ENCODE assay signal across 15 cellular contexts in the genomic region with DNA sequence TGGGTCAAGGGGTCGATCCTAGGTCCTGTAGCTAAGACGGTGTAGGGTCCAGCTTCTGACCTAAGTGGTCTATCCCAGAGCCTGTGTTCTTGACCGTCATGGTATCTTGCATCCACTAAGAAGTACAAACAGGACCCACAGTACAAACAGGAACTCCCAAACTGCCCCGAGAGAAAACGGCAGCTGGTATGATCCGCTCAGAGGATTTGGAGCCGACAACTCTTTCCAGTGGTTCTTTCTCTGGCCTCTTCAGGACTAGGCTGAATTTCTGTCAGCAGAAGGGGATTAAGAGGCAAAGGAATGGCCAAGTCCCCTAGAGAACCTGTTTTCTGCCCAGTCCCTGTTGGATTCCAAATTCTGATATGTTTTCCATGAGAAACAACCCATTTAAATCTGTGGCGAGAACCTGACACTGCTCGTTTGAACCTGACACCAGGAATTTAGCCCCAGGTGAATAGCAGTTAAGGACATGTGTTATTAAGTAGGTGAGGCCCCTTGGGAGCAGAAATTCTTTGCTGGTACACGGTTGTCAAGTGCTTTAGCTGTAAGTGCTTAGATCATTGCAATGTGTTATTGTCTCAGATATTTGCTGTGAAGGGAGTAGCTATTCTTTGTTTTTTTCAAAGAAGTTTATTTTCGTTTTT. TPM values are rescaled to one million over a fixed set of nuclear protein-coding genes. Genes with fewer than 3 reads are reported as not detected.
DNase-seq lines count a peak whose midpoint lies in the region; ATAC-seq and TF ChIP-seq lines count a peak whose summit lies in the region.
"Had no signal": no experiment of that assay in that cellular context is flagged by ENCODE, and none has a peak within 500 bp of the region (broad histone marks: within the 10 kb centered on the region; RNA-seq: fewer than 3 reads in every experiment).

No MANE protein-coding gene starts in this region.

- ATAC-seq in GM23338 (peak; percentile 53), HG02571 (IDR thresholded peaks at IDR 0.05; ENCODE audit: unreplicated experiment) (no peak)
- ATAC-seq: activated naive CD4-positive, alpha-beta T cell treated with anti-CD3 and anti-CD28 coated beads, Interleukin-2, amount 50 U/mL, for 72 hours had no signal

- no peaks in the 10 kb centered on the region for H3F3A ChIP-seq in GM23338 (replicated peaks; ENCODE audit: low read depth)

- H4K20me1 ChIP-seq in GM23338 (replicated peaks; ENCODE audit: insufficient read depth) = no peaks in the 10 kb centered on the region

- peaks cover 26% of the 10 kb centered on the region for H3K4me1 ChIP-seq in GM23338 (ENCODE audit: insufficient read depth)
- peaks cover 0 to 48% (median 21%) of the 10 kb centered on the region in 3 donors for H3K4me1 ChIP-seq in esophagus squamous epithelium
- peaks cover 14 to 17% of the 10 kb centered on the region in 2 experiments for H3K4me1 ChIP-seq in neutrophil (ENCODE audit: control insufficient read depth in 1 of 2, insufficient read depth in 1 of 2, low read depth in 1 of 2, low read length in 1 of 2)
- H3K4me1 ChIP-seq: SJSA1 had no signal

- H3K4me1 Mint-ChIP-seq in GM23338 = peaks cover 51% of the 10 kb centered on the region
- H3K4me1 Mint-ChIP-seq in activated naive CD4-positive, alpha-beta T cell treated with anti-CD3 and anti-CD28 coated beads, Interleukin-2, amount 10 ng/mL, durations not matched to agents 7 days and 5 days = no peaks in the 10 kb centered on the region

- H3K36me3 ChIP-seq in GM23338 (ENCODE audit: insufficient read depth) (no peaks in the 10 kb centered on the region), esophagus squamous epithelium (no peaks in the 10 kb centered on the region), neutrophil (peaks cover 42% of the 10 kb centered on the region)

- CTCF ChIA-PET in activated naive CD4-positive, alpha-beta T cell treated with anti-CD3 and anti-CD28 coated beads, Interleukin-2, amount 10 ng/mL, durations not matched to agents 7 days and 5 days (lab: Charles Lee) = interaction anchor here (0.6 kb wide), 1 partner anchor 101 kb away, joined by 3 read pairs; no protein-coding TSS in a partner anchor

- WGBS in esophagus squamous epithelium, 2 donors = 37 to 39% methylated on average over 9 to 10 of the region's 11 CpGs

- no peaks in the 10 kb centered on the region; the same call in 2 of the 3 replicates for H3K36me3 Mint-ChIP-seq in GM23338 (ENCODE audit: low read depth)
- H3K36me3 Mint-ChIP-seq in activated naive CD4-positive, alpha-beta T cell treated with anti-CD3 and anti-CD28 coated beads, Interleukin-2, amount 10 ng/mL, durations not matched to agents 7 days and 5 days = no peaks in the 10 kb centered on the region
- H3K36me3 Mint-ChIP-seq: activated naive CD4-positive, alpha-beta T cell treated with anti-CD3 and anti-CD28 coated beads, Interleukin-2, amount 50 U/mL, for 72 hours had no signal

- H3K27me3 ChIP-seq in GM23338 (ENCODE audit: insufficient read depth) = no peaks in the 10 kb centered on the region
- H3K27me3 ChIP-seq in esophagus squamous epithelium = no peaks in the 10 kb centered on the region
- no peaks in the 10 kb centered on the region for H3K27me3 ChIP-seq in neutrophil
- H3K27me3 ChIP-seq: dorsolateral prefrontal cortex, SJSA1 had no signal

- TF ChIP-seq POLR2A in esophagus squamous epithelium (IDR thresholded peaks at IDR 0.05) = no peak

- intact Hi-C loops in esophagus squamous epithelium (cut with DNase I) = no loop called here

- peaks cover 14% of the 10 kb centered on the region for H3K27me3 Mint-ChIP-seq in GM23338 (ENCODE audit: insufficient read depth, low read depth, poor library complexity)
- peaks cover 6% of the 10 kb centered on the region for H3K27me3 Mint-ChIP-seq in activated naive CD4-positive, alpha-beta T cell treated with anti-CD3 and anti-CD28 coated beads, Interleukin-2, amount 10 ng/mL, durations not matched to agents 7 days and 5 days

- H3K27ac Mint-ChIP-seq in GM23338 = peak overlapping the region; percentile 74
- H3K27ac Mint-ChIP-seq in activated naive CD4-positive, alpha-beta T cell treated with anti-CD3 and anti-CD28 coated beads, Interleukin-2, amount 10 ng/mL, durations not matched to agents 7 days and 5 days = no peak overlapping the region
- H3K27ac Mint-ChIP-seq: activated naive CD4-positive, alpha-beta T cell treated with anti-CD3 and anti-CD28 coated beads, Interleukin-2, amount 50 U/mL, for 72 hours had no signal

- H3K9me3 ChIP-seq in esophagus squamous epithelium (no peaks in the 10 kb centered on the region), neutrophil (no peaks in the 10 kb centered on the region)
- H3K9me3 ChIP-seq: SJSA1 had no signal

- H3K4me2 ChIP-seq in GM23338 = peak overlapping the region; percentile 61

- no peak for TF ChIP-seq CTCF in GM23338 (conservative IDR thresholded peaks at IDR 0.05; ENCODE audit: low read depth in 2 of 2)
- TF ChIP-seq CTCF in esophagus squamous epithelium (IDR thresholded peaks at IDR 0.05) = no peak
- no peak for TF ChIP-seq CTCF in neutrophil (IDR thresholded peaks at IDR 0.05)

- no peaks in the 10 kb centered on the region; the same call in 2 of the 3 replicates for H3K9me3 Mint-ChIP-seq in GM23338
- H3K9me3 Mint-ChIP-seq in activated naive CD4-positive, alpha-beta T cell treated with anti-CD3 and anti-CD28 coated beads, Interleukin-2, amount 10 ng/mL, durations not matched to agents 7 days and 5 days = no peaks in the 10 kb centered on the region
- H3K9me3 Mint-ChIP-seq: activated naive CD4-positive, alpha-beta T cell treated with anti-CD3 and anti-CD28 coated beads, Interleukin-2, amount 50 U/mL, for 72 hours had no signal

- DNase-seq in GM23338 (ENCODE audit: low spot score) = peak; percentile 88
- peak; percentile 99 for DNase-seq in NCI-H69 (lab: John Stamatoyannopoulos, UW)
- DNase-seq in esophagus squamous epithelium (lab: John Stamatoyannopoulos, UW) = no peak
- no peak for DNase-seq in HuH-7 (ENCODE audit: low spot score)
- no peak for DNase-seq in NCI-H1092 treated with DMSO at 0.1 percent for 48 hours (lab: John Stamatoyannopoulos, UW)
- DNase-seq in activated naive CD4-positive, alpha-beta T cell treated with anti-CD3 and anti-CD28 coated beads, Interleukin-2, amount 10 ng/mL, durations not matched to agents 7 days and 5 days = no peak
- DNase-seq: activated CD4-positive, CD25-positive, alpha-beta regulatory T cell treated with anti-CD3 and anti-CD28 coated beads, Interleukin-2, amount 50 U/mL, for 72 hours; dorsolateral prefrontal cortex; NCI-H1694 treated with DMSO at 0.1 percent for 48 hours had no signal

- H3K79me2 ChIP-seq in GM23338 (replicated peaks; ENCODE audit: insufficient read depth) = no peaks in the 10 kb centered on the region

- no peak overlapping the region for H2AFZ ChIP-seq in GM23338

- H3K9me2 ChIP-seq in GM23338 (ENCODE audit: insufficient read depth) = no peaks in the 10 kb centered on the region; the same call in 1 of the 2 replicates

- peak overlapping the region; percentile 33 for H3K4me3 Mint-ChIP-seq in GM23338
- H3K4me3 Mint-ChIP-seq in activated naive CD4-positive, alpha-beta T cell treated with anti-CD3 and anti-CD28 coated beads, Interleukin-2, amount 10 ng/mL, durations not matched to agents 7 days and 5 days = no peak overlapping the region

- H3K27ac ChIP-seq in GM23338 (ENCODE audit: low read depth) = peak overlapping the region; percentile 84
- H3K27ac ChIP-seq in esophagus squamous epithelium = peak overlapping the region; percentile 53 to 79 (median 68)
- H3K27ac ChIP-seq in neutrophil = peak overlapping the region; percentile 95
- H3K27ac ChIP-seq: C4-2B, HL-60, SJSA1 had no signal

- H3K4me3 ChIP-seq in GM23338 = no peak overlapping the region
- H3K4me3 ChIP-seq in esophagus squamous epithelium = peak overlapping the region in 1 of 4 donors; percentile 19
- H3K4me3 ChIP-seq in neutrophil (ENCODE audit: low read depth in 1 of 2, low read length in 1 of 2) = no peak overlapping the region
- H3K4me3 ChIP-seq: SJSA1 had no signal

TF ChIP-seq in GM23338, 12 proteins besides CTCF, POLR2A, EP300 and RAD21 (continues in another document):
- TF ChIP-seq CREB1 (CRISPR knock-in tag; IDR thresholded peaks at IDR 0.05; ENCODE audit: low read depth) (no peak), NANOG (IDR thresholded peaks at IDR 0.05; ENCODE audit: borderline replicate concordance) (0 out of 2 replicates have a peak, but pooled peaks have one; percentile 12), EZH2 (IDR thresholded peaks at IDR 0.05; ENCODE audit: low read depth, unreplicated experiment) (no peak)

RNA-seq across cellular contexts. Expression of gene TXNDC2, which starts 50.5 kb away (rescaled TPM):
- not detected in 2 replicates for total RNA-seq in GM23338 (2014; rRNA removed; shearing (Covaris generic))
- polyA plus RNA-seq in GM23338 (2016; fragmentation: Nextera tagmentation; extraction: Ambion mirVana) = 0.16 TPM in 1 of 2 replicates, not detected in the other
- under 1 TPM in 1 of 4 donors, not detected in 3; 0.09 TPM for total RNA-seq in esophagus squamous epithelium
- total RNA-seq: activated naive CD4-positive, alpha-beta T cell treated with anti-CD3 and anti-CD28 coated beads, Interleukin-2, amount 50 U/mL, for 72 hours had no signal

Comparison
In these comparisons a context has a peak if more than half of its experiments do, and no peak if none do; other contexts are left out.
1. DNase-seq: peak in GM23338 (single experiment) and NCI-H69 (single experiment); none in esophagus squamous epithelium (single experiment), HuH-7 (single experiment), NCI-H1092 treated with DMSO at 0.1 percent for 48 hours (single experiment) and activated naive CD4-positive, alpha-beta T cell treated with anti-CD3 and anti-CD28 coated beads, Interleukin-2, amount 10 ng/mL, durations not matched to agents 7 days and 5 days (single experiment).
2. Peak in every context shown above with its lines, with median percentiles within 50 percentile points of each other: H3K27ac ChIP-seq.